9 cellular contexts compared by ENCODE assay signal in the genomic region with DNA sequence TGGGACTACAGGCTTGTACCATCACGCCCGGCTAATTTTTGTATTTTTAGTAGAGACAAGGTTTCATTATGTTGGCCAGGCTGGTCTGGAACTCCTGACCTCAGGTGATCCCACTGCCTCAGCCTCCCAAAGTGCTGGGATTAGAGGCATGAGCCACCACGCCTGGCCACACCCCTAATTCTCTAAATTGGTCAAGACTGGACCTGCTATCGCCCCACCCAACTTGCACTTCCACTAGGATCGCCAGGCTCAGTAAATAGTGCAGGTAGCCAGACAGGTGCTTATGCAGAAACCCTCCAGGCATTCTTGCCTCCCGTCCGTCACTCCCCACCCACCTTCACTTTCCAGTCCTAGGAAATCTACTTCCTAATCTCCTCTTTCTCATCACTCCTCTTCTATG.
"Had no signal": no experiment of that assay in that cellular context is flagged by ENCODE, and none has a peak within 500 bp of the region (broad histone marks: within the 10 kb centered on the region; RNA-seq: fewer than 3 reads in every experiment).

No MANE protein-coding gene starts in this region.

- H3K4me2 ChIP-seq: GM23338, KMS-11 had no signal

- H3K9ac ChIP-seq: KMS-11 had no signal

- H3K4me3 Mint-ChIP-seq: GM23338, H9, HFFc6 had no signal

- H3K9me3 Mint-ChIP-seq: GM23338, H9 had no signal

- H3K4me3 ChIP-seq: GM23338 had no signal

- H2AFZ ChIP-seq: GM23338 had no signal

- H3K4me1 Mint-ChIP-seq: IgD-negative memory B cell had no signal

- ATAC-seq: GM23338, HepG2 had no signal

- DNase-seq: H9, HCEC 1CT, HFFc6, KBM-7 had no signal

- H3K27ac ChIP-seq: HL-60, KMS-11 had no signal

- H3K27ac Mint-ChIP-seq: GM23338, H9, HFFc6, IgD-negative memory B cell had no signal

- H3K36me3 Mint-ChIP-seq: IgD-negative memory B cell had no signal

- H3K27me3 Mint-ChIP-seq: IgD-negative memory B cell had no signal
